Comparison of ENCODE assay signal across 9 cellular contexts in genomic region chr1:45913183-45913924, GRCh38.
A peak's percentile ranks its signal among the peaks of the same experiment; 100 is the strongest.
DNase-seq lines count a peak whose midpoint lies in the region; ATAC-seq and TF ChIP-seq lines count a peak whose summit lies in the region.
"Had no signal": no experiment of that assay in that cellular context is flagged by ENCODE, and none has a peak within 500 bp of the region (broad histone marks: within the 10 kb centered on the region; RNA-seq: fewer than 3 reads in every experiment).

No MANE protein-coding gene starts in this region.

- no peaks in the 10 kb centered on the region for H3K9me3 ChIP-seq in fibroblast of lung (ENCODE audit: control insufficient read depth, insufficient read depth, low read depth, low read length)

- H3K4me2 ChIP-seq in fibroblast of lung (ENCODE audit: extremely low read depth, insufficient read depth, low read length) = peak overlapping the region; percentile 70

- no peak overlapping the region for H3K9ac ChIP-seq in fibroblast of lung (ENCODE audit: insufficient read depth, low read length)

- H3K79me2 ChIP-seq in fibroblast of lung (ENCODE audit: control insufficient read depth, insufficient read depth, low read length) = no peaks in the 10 kb centered on the region

- TF ChIP-seq CTCF in fibroblast of lung (conservative IDR thresholded peaks at IDR 0.05 in 1 of 2, IDR thresholded peaks at IDR 0.05 in 1 of 2; ENCODE audit: low read depth in 1 of 2, low read length in 2 of 2) (peak; percentile 2 to 10), omental fat pad (IDR thresholded peaks at IDR 0.05) (no peak)

- no peak overlapping the region for H2AFZ ChIP-seq in fibroblast of lung (ENCODE audit: low read length)

- peaks cover 7% of the 10 kb centered on the region for H3K4me1 ChIP-seq in fibroblast of lung (ENCODE audit: control insufficient read depth, extremely low read depth, insufficient read depth, low read length)

- ATAC-seq in omental fat pad (ENCODE audit: low FRiP score) = peak; percentile 91

- no peaks in the 10 kb centered on the region for H3K27me3 ChIP-seq in fibroblast of lung (ENCODE audit: control insufficient read depth, insufficient read depth, low read length)

- peak overlapping the region in 1 of 4 experiments; percentile 35 for H3K4me3 ChIP-seq in fibroblast of lung (replicated peaks in 1 of 4; ENCODE audit: control extremely low read depth in 1 of 4, insufficient read depth in 1 of 4, low read depth in 3 of 4, low read length in 4 of 4)

- H3K27ac ChIP-seq in fibroblast of lung (ENCODE audit: insufficient read depth, low read length) = peak overlapping the region; percentile 77

- H3K36me3 ChIP-seq in fibroblast of lung (ENCODE audit: control insufficient read depth, insufficient read depth, low read length) = no peaks in the 10 kb centered on the region

- DNase-seq in COLO829 (ENCODE audit: low spot score) = peak; percentile 31
- peak; percentile 71 for DNase-seq in NCI-H2227 treated with DMSO at 0.1 percent for 48 hours (lab: John Stamatoyannopoulos, UW)
- DNase-seq in fibroblast of lung (ENCODE audit: low read depth in 2 of 2) = peak; percentile 83 to 98
- DNase-seq in omental fat pad (ENCODE audit: low spot score) = no peak
- DNase-seq in OCI-M2 (lab: John Stamatoyannopoulos, UW; ENCODE audit: unreplicated experiment) = no peak
- no peak for DNase-seq in NCI-H128 (lab: John Stamatoyannopoulos, UW; ENCODE audit: unreplicated experiment)
- no peak for DNase-seq in NCI-H748 (lab: John Stamatoyannopoulos, UW; ENCODE audit: unreplicated experiment)
- no peak for DNase-seq in stimulated activated naive CD4-positive, alpha-beta T cell (lab: John Stamatoyannopoulos, UW)
- DNase-seq: KBM-7 had no signal

- H4K20me1 ChIP-seq in fibroblast of lung (ENCODE audit: control insufficient read depth, extremely low read depth, insufficient read depth, low read length) = no peaks in the 10 kb centered on the region

Comparison
In these comparisons a context has a peak if more than half of its experiments do, and no peak if none do; other contexts are left out.
1. DNase-seq: peak in COLO829 (single experiment), NCI-H2227 treated with DMSO at 0.1 percent for 48 hours (single experiment) and fibroblast of lung (2 of 2); none in omental fat pad (single experiment), OCI-M2 (single experiment), NCI-H128 (single experiment), NCI-H748 (single experiment) and stimulated activated naive CD4-positive, alpha-beta T cell (0 of 6).
2. CTCF ChIP-seq: peak in fibroblast of lung (2 of 2); none in omental fat pad (0 of 3).